1 cellular context compared by ENCODE assay signal in the genomic region with DNA sequence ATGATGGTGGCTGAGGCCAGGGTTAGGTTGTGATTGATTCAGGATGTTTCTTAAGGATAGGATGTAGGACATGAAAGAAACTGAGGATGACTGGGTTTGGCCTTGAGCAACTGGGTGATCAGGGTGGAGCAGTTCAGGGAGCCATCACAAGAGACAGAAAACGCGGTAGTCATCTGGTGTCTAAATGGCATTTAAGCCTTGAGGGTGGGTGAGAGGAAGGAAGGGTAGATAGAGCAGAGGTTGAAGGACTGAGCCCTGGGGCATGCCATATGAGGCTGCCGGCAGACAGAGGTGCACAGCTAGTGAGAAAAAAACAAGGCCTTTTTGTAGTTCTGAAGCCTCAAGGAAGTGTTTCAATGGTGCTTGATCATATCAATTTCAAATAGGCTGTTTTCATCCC.
TF ChIP-seq lines count a peak whose summit lies in the region.

No MANE protein-coding gene starts in this region.

TF ChIP-seq in GM23338, 12 proteins besides CTCF, POLR2A, EP300 and RAD21 (continued from another document):
- TF ChIP-seq, protein P1, sequence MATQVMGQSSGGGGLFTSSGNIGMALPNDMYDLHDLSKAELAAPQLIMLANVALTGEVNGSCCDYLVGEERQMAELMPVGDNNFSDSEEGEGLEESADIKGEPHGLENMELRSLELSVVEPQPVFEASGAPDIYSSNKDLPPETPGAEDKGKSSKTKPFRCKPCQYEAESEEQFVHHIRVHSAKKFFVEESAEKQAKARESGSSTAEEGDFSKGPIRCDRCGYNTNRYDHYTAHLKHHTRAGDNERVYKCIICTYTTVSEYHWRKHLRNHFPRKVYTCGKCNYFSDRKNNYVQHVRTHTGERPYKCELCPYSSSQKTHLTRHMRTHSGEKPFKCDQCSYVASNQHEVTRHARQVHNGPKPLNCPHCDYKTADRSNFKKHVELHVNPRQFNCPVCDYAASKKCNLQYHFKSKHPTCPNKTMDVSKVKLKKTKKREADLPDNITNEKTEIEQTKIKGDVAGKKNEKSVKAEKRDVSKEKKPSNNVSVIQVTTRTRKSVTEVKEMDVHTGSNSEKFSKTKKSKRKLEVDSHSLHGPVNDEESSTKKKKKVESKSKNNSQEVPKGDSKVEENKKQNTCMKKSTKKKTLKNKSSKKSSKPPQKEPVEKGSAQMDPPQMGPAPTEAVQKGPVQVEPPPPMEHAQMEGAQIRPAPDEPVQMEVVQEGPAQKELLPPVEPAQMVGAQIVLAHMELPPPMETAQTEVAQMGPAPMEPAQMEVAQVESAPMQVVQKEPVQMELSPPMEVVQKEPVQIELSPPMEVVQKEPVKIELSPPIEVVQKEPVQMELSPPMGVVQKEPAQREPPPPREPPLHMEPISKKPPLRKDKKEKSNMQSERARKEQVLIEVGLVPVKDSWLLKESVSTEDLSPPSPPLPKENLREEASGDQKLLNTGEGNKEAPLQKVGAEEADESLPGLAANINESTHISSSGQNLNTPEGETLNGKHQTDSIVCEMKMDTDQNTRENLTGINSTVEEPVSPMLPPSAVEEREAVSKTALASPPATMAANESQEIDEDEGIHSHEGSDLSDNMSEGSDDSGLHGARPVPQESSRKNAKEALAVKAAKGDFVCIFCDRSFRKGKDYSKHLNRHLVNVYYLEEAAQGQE (IDR thresholded peaks at IDR 0.05; ENCODE audit: unreplicated experiment) = no peak
- no peak for TF ChIP-seq POLR2AphosphoS5 (IDR thresholded peaks at IDR 0.05; ENCODE audit: low read depth)
